ENCODE assay signal across 8 cellular contexts in genomic region chr15:75453703-75454470, GRCh38. TPM values are rescaled to one million over a fixed set of nuclear protein-coding genes. Genes with fewer than 3 reads are reported as not detected.
A peak's percentile ranks its signal among the peaks of the same experiment; 100 is the strongest.
DNase-seq lines count a peak whose midpoint lies in the region; ATAC-seq and TF ChIP-seq lines count a peak whose summit lies in the region.

No MANE protein-coding gene starts in this region.

- H3K4me3 ChIP-seq in SK-N-SH (ENCODE audit: low read depth in 2 of 2, low read length in 1 of 2): peak overlapping the region; percentile 93 to 97

- no peak overlapping the region for H2AFZ ChIP-seq in SK-N-SH (ENCODE audit: low read depth)

- no peaks in the 10 kb centered on the region for H3K36me3 ChIP-seq in SK-N-SH (replicated peaks in 1 of 2; ENCODE audit: control insufficient read depth in 1 of 2, insufficient read depth in 2 of 2, low read length in 1 of 2)

- CTCF ChIA-PET in GM10248 (lab: Yijun Ruan, JAX): interaction anchor here (0.7 to 7.7 kb wide), 7 partner anchors 11 to 233 kb away, joined by 3 to 47 read pairs (median 3); partner anchors contain the start of genes IMP3 and MAN2C1
- CTCF ChIA-PET in SK-N-SH (lab: Yijun Ruan, JAX): interaction anchor here (0.6 to 3.7 kb wide), 14 partner anchors 52 to 424 kb away, joined by 3 to 19 read pairs (median 3); partner anchors contain the start of genes MAN2C1 and SNUPN

- DNase-seq in GM10248 (ENCODE audit: extremely low spot score): peak; percentile 93
- peak; percentile 97 for DNase-seq in NCI-H1092 (lab: John Stamatoyannopoulos, UW)
- peak; percentile 91 for DNase-seq in SK-N-SH
- DNase-seq in activated naive CD4-positive, alpha-beta T cell treated with anti-CD3 and anti-CD28 coated beads, Interleukin-2, amount 50 U/mL, for 72 hours (ENCODE audit: low spot score in 2 of 2): peak; percentile 94 to 99
- DNase-seq in globus pallidus (ENCODE audit: low spot score): peak; percentile 100
- peak; percentile 100 for DNase-seq in non-pigmented ciliary epithelial cell (ENCODE audit: low read depth)
- DNase-seq in superior temporal gyrus (ENCODE audit: extremely low spot score): peak; percentile 100

- H3F3A ChIP-seq in SK-N-SH (replicated peaks; ENCODE audit: insufficient read depth): peaks cover 39% of the 10 kb centered on the region

- H3K9me3 Mint-ChIP-seq in activated naive CD4-positive, alpha-beta T cell treated with anti-CD3 and anti-CD28 coated beads, Interleukin-2, amount 50 U/mL, for 72 hours: no peaks in the 10 kb centered on the region

- H3K27me3 ChIP-seq in SK-N-SH (ENCODE audit: insufficient read depth): no peaks in the 10 kb centered on the region

- WGBS in SK-N-SH (ENCODE audit: low lambda C conversion rate): under 1% methylated on average over 22 of the region's 57 CpGs

- H4K20me1 ChIP-seq in SK-N-SH (ENCODE audit: insufficient read depth): peaks cover 17% of the 10 kb centered on the region

- TF ChIP-seq CTCF in GM10248 (IDR thresholded peaks at IDR 0.05; ENCODE audit: control extremely low read depth, extremely low read depth, low read depth, missing control alignments): no peak
- TF ChIP-seq CTCF in SK-N-SH (IDR thresholded peaks at IDR 0.05): no peak

- ATAC-seq in HG02588 (IDR thresholded peaks at IDR 0.05; ENCODE audit: unreplicated experiment): peak; percentile 29
- ATAC-seq in activated naive CD4-positive, alpha-beta T cell treated with anti-CD3 and anti-CD28 coated beads, Interleukin-2, amount 50 U/mL, for 72 hours: peak; percentile 48 to 54

- POLR2A ChIA-PET in GM10248 (lab: Yijun Ruan, JAX) (interaction anchor here (0.7 to 3.0 kb wide), 7 partner anchors 11 to 585 kb away, joined by 3 to 23 read pairs (median 3); partner anchors contain the start of genes IMP3 and MAN2C1), SK-N-SH (lab: Yijun Ruan, JAX) (interaction anchor here (0.6 to 3.4 kb wide), 5 partner anchors 85 to 584 kb away, joined by 3 to 12 read pairs (median 3); partner anchors contain the start of genes IMP3, MAN2C1, SNUPN and SNX33)

- H3K36me3 Mint-ChIP-seq in activated naive CD4-positive, alpha-beta T cell treated with anti-CD3 and anti-CD28 coated beads, Interleukin-2, amount 50 U/mL, for 72 hours: peaks cover 11 to 30% of the 10 kb centered on the region in 2 donors

- no peak for TF ChIP-seq RAD21 in SK-N-SH (IDR thresholded peaks at IDR 0.05; ENCODE audit: low read length)

- peak overlapping the region; percentile 98 for H3K4me2 ChIP-seq in SK-N-SH

- no peaks in the 10 kb centered on the region for H3K9me3 ChIP-seq in SK-N-SH

- peaks cover 28% of the 10 kb centered on the region for H3K79me2 ChIP-seq in SK-N-SH (ENCODE audit: insufficient read depth)

- H3K9me2 ChIP-seq in SK-N-SH: no peaks in the 10 kb centered on the region

- TF ChIP-seq EP300 in SK-N-SH (IDR thresholded peaks at IDR 0.05; ENCODE audit: borderline replicate concordance in 1 of 2, low read depth in 1 of 2, low read length in 1 of 2): 0 out of 4 replicates have a peak, but pooled peaks of 1 of the 2 experiments have one; percentile 0

- peak overlapping the region; percentile 90 to 99 for H3K27ac Mint-ChIP-seq in activated naive CD4-positive, alpha-beta T cell treated with anti-CD3 and anti-CD28 coated beads, Interleukin-2, amount 50 U/mL, for 72 hours

- peak overlapping the region; percentile 96 for H3K9ac ChIP-seq in SK-N-SH

- peak overlapping the region; percentile 96 to 99 for H3K27ac ChIP-seq in SK-N-SH (ENCODE audit: low read depth in 2 of 2, low read length in 1 of 2)

- H3K4me1 ChIP-seq in SK-N-SH (ENCODE audit: control insufficient read depth in 1 of 2, insufficient read depth in 2 of 2, low read depth in 1 of 2, low read length in 1 of 2): peaks cover 5 to 23% of the 10 kb centered on the region in 2 experiments; a peak in 3 of 4 replicates

TF ChIP-seq in SK-N-SH, 30 proteins besides CTCF, POLR2A, EP300 and RAD21 (continues in another document):
- TF ChIP-seq MEF2A (IDR thresholded peaks at IDR 0.05; ENCODE audit: borderline replicate concordance, low read depth): no peak
- no peak; the same call in 1 of the 2 replicates for TF ChIP-seq JUND (IDR thresholded peaks at IDR 0.05)
- no peak for TF ChIP-seq NFIC (IDR thresholded peaks at IDR 0.05; ENCODE audit: borderline replicate concordance)
- TF ChIP-seq, protein P1, sequence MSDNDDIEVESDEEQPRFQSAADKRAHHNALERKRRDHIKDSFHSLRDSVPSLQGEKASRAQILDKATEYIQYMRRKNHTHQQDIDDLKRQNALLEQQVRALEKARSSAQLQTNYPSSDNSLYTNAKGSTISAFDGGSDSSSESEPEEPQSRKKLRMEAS (IDR thresholded peaks at IDR 0.05; ENCODE audit: low read depth): peak; percentile 98
- TF ChIP-seq FOSL2 (IDR thresholded peaks at IDR 0.05; ENCODE audit: borderline replicate concordance, low read depth): no peak
- no peak for TF ChIP-seq RXRA (IDR thresholded peaks at IDR 0.05; ENCODE audit: borderline replicate concordance, low read depth)
- TF ChIP-seq SIN3A (IDR thresholded peaks at IDR 0.05; ENCODE audit: borderline replicate concordance, low read depth, low read length): peak; percentile 58; the same call in 1 of the 2 replicates
- no peak for TF ChIP-seq RCOR1 (IDR thresholded peaks at IDR 0.05; ENCODE audit: low read length)
- peak; percentile 96 for TF ChIP-seq MXI1 (IDR thresholded peaks at IDR 0.05; ENCODE audit: low read depth, low read length)
- TF ChIP-seq ELF1 (IDR thresholded peaks at IDR 0.05): peak; percentile 75
- TF ChIP-seq POLR2AphosphoS5 (IDR thresholded peaks at IDR 0.05; ENCODE audit: low read depth, low read length): peak; percentile 48; the same call in 1 of the 2 replicates
- TF ChIP-seq IRF3 (IDR thresholded peaks at IDR 0.05; ENCODE audit: low read depth, low read length): peak; percentile 60
- peak; percentile 37; the same call in 1 of the 2 replicates for TF ChIP-seq NRF1 (IDR thresholded peaks at IDR 0.05; ENCODE audit: low read depth, low read length)
- no peak for TF ChIP-seq USF2 (IDR thresholded peaks at IDR 0.05; ENCODE audit: borderline replicate concordance, low read depth, low read length)
- TF ChIP-seq, protein P2, sequence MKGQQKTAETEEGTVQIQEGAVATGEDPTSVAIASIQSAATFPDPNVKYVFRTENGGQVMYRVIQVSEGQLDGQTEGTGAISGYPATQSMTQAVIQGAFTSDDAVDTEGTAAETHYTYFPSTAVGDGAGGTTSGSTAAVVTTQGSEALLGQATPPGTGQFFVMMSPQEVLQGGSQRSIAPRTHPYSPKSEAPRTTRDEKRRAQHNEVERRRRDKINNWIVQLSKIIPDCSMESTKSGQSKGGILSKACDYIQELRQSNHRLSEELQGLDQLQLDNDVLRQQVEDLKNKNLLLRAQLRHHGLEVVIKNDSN (IDR thresholded peaks at IDR 0.05; ENCODE audit: borderline replicate concordance, low read depth): no peak
- no peak for TF ChIP-seq TEAD4 (IDR thresholded peaks at IDR 0.05; ENCODE audit: borderline replicate concordance, insufficient read depth)
- peak; percentile 74 for TF ChIP-seq GABPA (IDR thresholded peaks at IDR 0.05; ENCODE audit: low read depth)
- TF ChIP-seq TCF12 (IDR thresholded peaks at IDR 0.05): peak; percentile 45; the same call in 1 of the 2 replicates
- TF ChIP-seq YY1 (IDR thresholded peaks at IDR 0.05; ENCODE audit: low read depth): no peak
- TF ChIP-seq GATA2 (CRISPR knock-in tag; IDR thresholded peaks at IDR 0.05): no peak
- no peak for TF ChIP-seq SMC3 (IDR thresholded peaks at IDR 0.05; ENCODE audit: low read depth, low read length)
- no peak for TF ChIP-seq FOXJ3 (CRISPR knock-in tag; IDR thresholded peaks at IDR 0.05)

RNA-seq across cellular contexts. Expression of gene SIN3A, which starts 2.4 kb away (rescaled TPM):
- polyA plus RNA-seq in SK-N-SH (2012; rRNA removed): 32.2 and 38.3 TPM in 2 replicates
- polyA plus RNA-seq in SK-N-SH (2012; cell fraction: cytosol; rRNA removed): 21.6 and 24.8 TPM in 2 replicates
- 25.4 and 35.6 TPM in 2 replicates for polyA plus RNA-seq in SK-N-SH (2012; cell fraction: nucleus; rRNA removed)
- 100 to 1,000 TPM; 104 to 123 TPM for total RNA-seq in activated naive CD4-positive, alpha-beta T cell treated with anti-CD3 and anti-CD28 coated beads, Interleukin-2, amount 50 U/mL, for 72 hours

Comparison
In these comparisons a context has a peak if more than half of its experiments do, and no peak if none do; other contexts are left out.
1. Peak in every context shown above with its lines: DNase-seq, ATAC-seq, H3K4me3 ChIP-seq and H3K27ac ChIP-seq.